7 cellular contexts compared by ENCODE assay signal in the genomic region with DNA sequence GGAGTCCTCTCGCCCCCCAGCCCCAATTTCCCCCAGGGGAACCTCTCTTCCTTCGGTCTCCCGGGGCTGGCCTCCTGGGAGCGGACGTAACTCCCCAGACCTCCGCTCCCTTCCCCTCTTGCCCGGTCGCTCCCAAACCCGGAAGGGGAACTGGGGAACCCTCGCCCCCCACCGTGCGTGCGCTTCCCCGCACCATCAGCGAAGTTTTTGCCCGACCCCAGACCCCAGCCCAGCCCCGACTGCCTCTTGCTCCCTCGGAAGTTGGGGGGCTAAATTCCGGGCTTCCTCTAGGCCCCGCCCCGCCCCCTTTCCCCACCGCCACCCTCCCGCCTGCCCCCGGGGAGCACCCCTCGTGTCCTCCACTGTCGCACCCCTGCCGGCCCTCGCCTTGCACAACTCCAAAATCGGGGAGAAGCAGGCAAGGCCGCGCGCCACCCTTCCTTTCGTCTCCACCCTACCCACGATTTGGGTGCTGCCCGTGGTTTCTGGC. TPM values are rescaled to one million over a fixed set of nuclear protein-coding genes. Genes with fewer than 3 reads are reported as not detected.
DNase-seq lines count a peak whose midpoint lies in the region; ATAC-seq, FAIRE-seq and TF ChIP-seq lines count a peak whose summit lies in the region.

No MANE protein-coding gene starts in this region.

- peaks cover 10 to 29% of the 10 kb centered on the region in 2 experiments for H3K79me1 ChIP-seq in IMR-90 (ENCODE audit: low read depth in 1 of 2, low read length in 2 of 2)

- peak overlapping the region; percentile 83 for H3K4me2 ChIP-seq in IMR-90 (ENCODE audit: low read depth, low read length)

- H2BK15ac ChIP-seq in IMR-90 (ENCODE audit: low read depth, low read length): no peak overlapping the region

- dilution Hi-C loops in IMR-90 (cut with HindIII; ENCODE audit: low sequenced_read_pairs, unreplicated experiment): no loop called here

- peak overlapping the region; percentile 78 for H3K56ac ChIP-seq in IMR-90 (ENCODE audit: extremely low read depth, insufficient read depth, low read length)

- H3K27me3 ChIP-seq in IMR-90 (ENCODE audit: control insufficient read depth, insufficient read depth, low read length): no peaks in the 10 kb centered on the region

- peak overlapping the region; percentile 90 for H2BK5ac ChIP-seq in IMR-90 (ENCODE audit: low read depth, low read length, poor library complexity, severe bottlenecking)

- no peak for FAIRE-seq in D721Med (lab: Jason Lieb, UNC)

- H3K36me3 Mint-ChIP-seq in activated CD4-positive, alpha-beta memory T cell treated with anti-CD3 and anti-CD28 coated beads for 36 hours: peaks cover 24% of the 10 kb centered on the region
- H3K36me3 Mint-ChIP-seq in naive thymus-derived CD8-positive, alpha-beta T cell: peaks cover 0 to 20% (median 0%) of the 10 kb centered on the region in 3 donors

- 4% methylated on average over 4 of the region's 35 CpGs; no CpG with 5 or more reads in 1 of the 2 experiments for WGBS in IMR-90 (ENCODE audit: extremely low coverage in 2 of 2, insufficient read length in 1 of 2), 2 experiments

- H3K4ac ChIP-seq in IMR-90 (ENCODE audit: low read depth, low read length): peak overlapping the region; percentile 94

- in situ Hi-C loops in IMR-90 (cut with MboI; ENCODE audit: low sequenced_read_pairs): loop anchor here (10.0 kb wide), 1 partner anchor 199 kb away; the partner anchor contains the start of gene TSC22D4

- H2AFZ ChIP-seq in IMR-90 (replicated peaks; ENCODE audit: low read length, poor library complexity): peak overlapping the region; percentile 100

- H3K9me1 ChIP-seq in IMR-90 (ENCODE audit: insufficient read depth, low read length): 0 out of 2 replicates have a peak, but pooled peaks cover 2% of the 10 kb centered on the region

- peak overlapping the region; percentile 95 for H3K4me3 Mint-ChIP-seq in activated CD4-positive, alpha-beta memory T cell treated with anti-CD3 and anti-CD28 coated beads for 36 hours
- H3K4me3 Mint-ChIP-seq in naive thymus-derived CD8-positive, alpha-beta T cell: peak overlapping the region; percentile 94 to 97 (median 96)

- peak overlapping the region; percentile 97 for H3K14ac ChIP-seq in IMR-90 (replicated peaks; ENCODE audit: low read depth, low read length)

- H3K27ac ChIP-seq in IMR-90 (ENCODE audit: insufficient read depth, low read length): peak overlapping the region; percentile 97

- DNase-seq in IMR-90: no peak
- peak; percentile 51 for DNase-seq in activated CD4-positive, alpha-beta memory T cell treated with anti-CD3 and anti-CD28 coated beads for 36 hours
- peak; percentile 71 to 81 for DNase-seq in erythroblast (lab: John Stamatoyannopoulos, UW)
- DNase-seq in naive thymus-derived CD8-positive, alpha-beta T cell: peak in 6 of 10 donors; percentile 27 to 78 (median 54)
- no peak for DNase-seq in D721Med (ENCODE audit: insufficient read length, low spot score)
- DNase-seq in DMS153 (lab: John Stamatoyannopoulos, UW): no peak

- H3K4me3 ChIP-seq in IMR-90 (ENCODE audit: insufficient read depth, low read depth, low read length): peak overlapping the region; percentile 85

- no peak for TF ChIP-seq CTCF in IMR-90 (conservative IDR thresholded peaks at IDR 0.05; ENCODE audit: low read depth, low read length)
- no peak for TF ChIP-seq CTCF in D721Med (IDR thresholded peaks at IDR 0.05; ENCODE audit: insufficient read depth, missing control alignments)

- peak overlapping the region; percentile 10; the same call in 1 of the 2 replicates for H3K18ac ChIP-seq in IMR-90 (ENCODE audit: low read depth, low read length)

- peak overlapping the region; percentile 94 for H2AK5ac ChIP-seq in IMR-90 (ENCODE audit: low read depth, low read length)

- TF ChIP-seq POLR2A in IMR-90 (IDR thresholded peaks at IDR 0.05; ENCODE audit: low read depth, low read length): no peak
- no peak for TF ChIP-seq POLR2A in erythroblast (IDR thresholded peaks at IDR 0.05; ENCODE audit: low read length)

- no peaks in the 10 kb centered on the region for H3K9me3 Mint-ChIP-seq in activated CD4-positive, alpha-beta memory T cell treated with anti-CD3 and anti-CD28 coated beads for 36 hours
- H3K9me3 Mint-ChIP-seq in naive thymus-derived CD8-positive, alpha-beta T cell: no peaks in the 10 kb centered on the region

- POLR2A ChIA-PET in IMR-90 (lab: Charles Lee; ENCODE audit: unreplicated experiment): no interaction called here
- POLR2A ChIA-PET in activated CD4-positive, alpha-beta memory T cell treated with anti-CD3 and anti-CD28 coated beads for 36 hours (lab: Charles Lee): interaction anchor here (1.4 kb wide), 1 partner anchor 88 kb away, joined by 4 read pairs; the partner anchor contains the start of genes FBXO24 and LRCH4
- POLR2A ChIA-PET in naive thymus-derived CD8-positive, alpha-beta T cell (lab: Charles Lee): interaction anchor here (0.7 to 11.9 kb wide), 12 partner anchors 9 to 245 kb away, joined by 3 to 170 read pairs (median 5); partner anchors contain the start of genes FBXO24, GIGYF1, LRCH4 and MEPCE

- H2BK120ac ChIP-seq in IMR-90 (ENCODE audit: low read depth, low read length): peak overlapping the region; percentile 54; the same call in 1 of the 2 replicates

- H2BK20ac ChIP-seq in IMR-90 (ENCODE audit: low read depth, low read length): no peak overlapping the region

- CTCF ChIA-PET in IMR-90 (lab: Yijun Ruan, JAX): no interaction called here
- CTCF ChIA-PET in activated CD4-positive, alpha-beta memory T cell treated with anti-CD3 and anti-CD28 coated beads for 36 hours (lab: Charles Lee): interaction anchor here (0.7 to 1.5 kb wide), 4 partner anchors 15 to 72 kb away, joined by 3 to 7 read pairs (median 5); partner anchors contain the start of genes PCOLCE and POP7

- H4K20me1 ChIP-seq in IMR-90 (ENCODE audit: insufficient read depth, low read length): peaks cover 33% of the 10 kb centered on the region

- intact Hi-C loops in IMR-90 (cut with micrococcal nuclease): loop anchor here (1.0 to 2.0 kb wide), 3 partner anchors 61 to 88 kb away; partner anchors contain the start of genes FBXO24, LRCH4, MOSPD3 and PCOLCE
- intact Hi-C loops in activated CD4-positive, alpha-beta memory T cell treated with anti-CD3 and anti-CD28 coated beads for 36 hours (cut with micrococcal nuclease): loop anchor here (1.0 to 2.0 kb wide), 6 partner anchors 19 to 195 kb away; partner anchors contain the start of genes FBXO24, LRCH4, MOSPD3 and TSC22D4

- H4K5ac ChIP-seq in IMR-90 (ENCODE audit: low read depth, low read length): 0 out of 2 replicates have a peak overlapping the region, but pooled peaks have one; percentile 24

- BruUV-seq in IMR-90 (replicated peaks; lab: Mats Ljungman, UMichigan): no TSS peak

- peak overlapping the region; percentile 97 for H3K27ac Mint-ChIP-seq in activated CD4-positive, alpha-beta memory T cell treated with anti-CD3 and anti-CD28 coated beads for 36 hours
- H3K27ac Mint-ChIP-seq in naive thymus-derived CD8-positive, alpha-beta T cell: peak overlapping the region; percentile 84 to 99 (median 97)

- H3K23ac ChIP-seq in IMR-90 (ENCODE audit: low read depth, low read length): peak overlapping the region; percentile 92; the same call in 1 of the 2 replicates

- peak overlapping the region; percentile 82 for H4K91ac ChIP-seq in IMR-90 (ENCODE audit: insufficient read depth, low read depth, low read length)

- H3K36me3 ChIP-seq in IMR-90 (ENCODE audit: control insufficient read depth, insufficient read depth, low read length): peaks cover 24% of the 10 kb centered on the region

- peak overlapping the region; percentile 70 to 74; a peak in 3 of 4 replicates for H4K8ac ChIP-seq in IMR-90 (ENCODE audit: low read depth in 2 of 2, low read length in 2 of 2)

- no peaks in the 10 kb centered on the region for H3K27me3 Mint-ChIP-seq in activated CD4-positive, alpha-beta memory T cell treated with anti-CD3 and anti-CD28 coated beads for 36 hours
- no peaks in the 10 kb centered on the region for H3K27me3 Mint-ChIP-seq in naive thymus-derived CD8-positive, alpha-beta T cell

- H3K9ac ChIP-seq in IMR-90 (ENCODE audit: low read depth, low read length): peak overlapping the region; percentile 90

- ATAC-seq in GM18867 (IDR thresholded peaks at IDR 0.05; ENCODE audit: unreplicated experiment): peak; percentile 5
- peak; percentile 2 for ATAC-seq in IMR-90 (ENCODE audit: low read depth)
- no peak for ATAC-seq in naive thymus-derived CD8-positive, alpha-beta T cell

- H3K9me3 ChIP-seq in IMR-90 (ENCODE audit: control insufficient read depth, insufficient read depth, low read length): no peaks in the 10 kb centered on the region

- TF ChIP-seq RAD21 in IMR-90 (IDR thresholded peaks at IDR 0.05; ENCODE audit: low read length): no peak

- H2AK9ac ChIP-seq in IMR-90 (replicated peaks; ENCODE audit: low read depth, low read length, poor library complexity): peak overlapping the region; percentile 97

- H3K4me1 Mint-ChIP-seq in activated CD4-positive, alpha-beta memory T cell treated with anti-CD3 and anti-CD28 coated beads for 36 hours (ENCODE audit: low read depth): peaks cover 10% of the 10 kb centered on the region
- H3K4me1 Mint-ChIP-seq in naive thymus-derived CD8-positive, alpha-beta T cell: peaks cover 8 to 24% (median 22%) of the 10 kb centered on the region in 4 donors

- peaks cover 4% of the 10 kb centered on the region; the same call in 1 of the 2 replicates for H3K4me1 ChIP-seq in IMR-90 (ENCODE audit: control insufficient read depth, insufficient read depth, low read length)

RNA-seq across cellular contexts. Expression of gene GNB2, which starts 0.4 kb away (rescaled TPM):
- total RNA-seq in IMR-90 (2012; rRNA removed): 62.0 and 67.5 TPM in 2 replicates
- 245 and 279 TPM in 2 replicates for polyA plus RNA-seq in IMR-90 (2012; rRNA removed)
- 186 and 472 TPM in 2 replicates for polyA plus RNA-seq in IMR-90 (2012; cell fraction: cytosol; rRNA removed)
- polyA plus RNA-seq in IMR-90 (2012; cell fraction: nucleus; rRNA removed; ENCODE audit: low replicate concordance): 166 and 348 TPM in 2 replicates
- 100 to 1,000 TPM; 228 to 231 TPM for total RNA-seq in activated CD4-positive, alpha-beta memory T cell treated with anti-CD3 and anti-CD28 coated beads for 36 hours
- total RNA-seq in naive thymus-derived CD8-positive, alpha-beta T cell: 100 to 1,000 TPM; 117 to 118 TPM
- polyA plus RNA-seq in naive thymus-derived CD8-positive, alpha-beta T cell: 10 to 100 TPM; 34.8 to 42.4 (median 42.1) TPM

RNA-seq across cellular contexts. Expression of gene ACTL6B, which starts 17.7 kb away (rescaled TPM):
- not detected in 2 replicates for total RNA-seq in IMR-90 (2012; rRNA removed)
- not detected in 2 replicates for polyA plus RNA-seq in IMR-90 (2012; rRNA removed)
- polyA plus RNA-seq in IMR-90 (2012; cell fraction: cytosol; rRNA removed): not detected in 2 replicates
- not detected in 2 replicates for polyA plus RNA-seq in IMR-90 (2012; cell fraction: nucleus; rRNA removed; ENCODE audit: low replicate concordance)
- not detected for total RNA-seq in activated CD4-positive, alpha-beta memory T cell treated with anti-CD3 and anti-CD28 coated beads for 36 hours
- total RNA-seq in naive thymus-derived CD8-positive, alpha-beta T cell: not detected
- polyA plus RNA-seq in naive thymus-derived CD8-positive, alpha-beta T cell: not detected

RNA-seq across cellular contexts. Expression of gene GIGYF1, which starts 20.1 kb away (rescaled TPM):
- 3.0 and 3.3 TPM in 2 replicates for total RNA-seq in IMR-90 (2012; rRNA removed)
- 10.7 and 11.6 TPM in 2 replicates for polyA plus RNA-seq in IMR-90 (2012; rRNA removed)
- 3.3 and 4.8 TPM in 2 replicates for polyA plus RNA-seq in IMR-90 (2012; cell fraction: cytosol; rRNA removed)
- polyA plus RNA-seq in IMR-90 (2012; cell fraction: nucleus; rRNA removed; ENCODE audit: low replicate concordance): 80.8 and 113 TPM in 2 replicates
- total RNA-seq in activated CD4-positive, alpha-beta memory T cell treated with anti-CD3 and anti-CD28 coated beads for 36 hours: 10 to 100 TPM; 40.2 to 40.5 TPM
- 100 to 1,000 TPM; 118 to 122 TPM for total RNA-seq in naive thymus-derived CD8-positive, alpha-beta T cell
- 1 to 10 TPM in 2 of 3 donors, under 1 TPM in 1; 0.83 to 3.0 (median 1.0) TPM for polyA plus RNA-seq in naive thymus-derived CD8-positive, alpha-beta T cell

RNA-seq across cellular contexts. Expression of gene POP7, which starts 31.9 kb away (rescaled TPM):
- 14.9 and 16.9 TPM in 2 replicates for total RNA-seq in IMR-90 (2012; rRNA removed)
- 38.0 and 50.5 TPM in 2 replicates for polyA plus RNA-seq in IMR-90 (2012; rRNA removed)
- 50.9 and 63.4 TPM in 2 replicates for polyA plus RNA-seq in IMR-90 (2012; cell fraction: cytosol; rRNA removed)
- polyA plus RNA-seq in IMR-90 (2012; cell fraction: nucleus; rRNA removed; ENCODE audit: low replicate concordance): 12.0 and 23.5 TPM in 2 replicates
- total RNA-seq in activated CD4-positive, alpha-beta memory T cell treated with anti-CD3 and anti-CD28 coated beads for 36 hours: 10 to 100 TPM; 38.7 to 42.2 TPM
- 10 to 100 TPM; 16.9 to 17.5 TPM for total RNA-seq in naive thymus-derived CD8-positive, alpha-beta T cell
- 10 to 100 TPM; 32.6 to 41.7 (median 33.0) TPM for polyA plus RNA-seq in naive thymus-derived CD8-positive, alpha-beta T cell

RNA-seq across cellular contexts. Expression of gene TFR2, which starts 32.6 kb away (rescaled TPM):
- under 0.01 and 0.18 TPM in 2 replicates for total RNA-seq in IMR-90 (2012; rRNA removed)
- 0.24 and 0.50 TPM in 2 replicates for polyA plus RNA-seq in IMR-90 (2012; rRNA removed)
- 0.63 and 1.2 TPM in 2 replicates for polyA plus RNA-seq in IMR-90 (2012; cell fraction: cytosol; rRNA removed)
- polyA plus RNA-seq in IMR-90 (2012; cell fraction: nucleus; rRNA removed; ENCODE audit: low replicate concordance): 1.1 and 2.4 TPM in 2 replicates
- 1 to 10 TPM; 8.7 to 9.9 TPM for total RNA-seq in activated CD4-positive, alpha-beta memory T cell treated with anti-CD3 and anti-CD28 coated beads for 36 hours
- 1 to 10 TPM; 2.6 to 5.9 TPM for total RNA-seq in naive thymus-derived CD8-positive, alpha-beta T cell
- 1 to 10 TPM in 1 of 3 donors, under 1 TPM in 2; 0.51 to 1.3 (median 0.79) TPM for polyA plus RNA-seq in naive thymus-derived CD8-positive, alpha-beta T cell

Comparison
In these comparisons a context has a peak if more than half of its experiments do, and no peak if none do; other contexts are left out.
1. ATAC-seq: peak in GM18867 (single experiment) and IMR-90 (single experiment); none in naive thymus-derived CD8-positive, alpha-beta T cell (0 of 2).
2. DNase-seq: peak in activated CD4-positive, alpha-beta memory T cell treated with anti-CD3 and anti-CD28 coated beads for 36 hours (single experiment), erythroblast (2 of 2) and naive thymus-derived CD8-positive, alpha-beta T cell (6 of 10); none in IMR-90 (single experiment), D721Med (single experiment) and DMS153 (single experiment).